In the genomic region with DNA sequence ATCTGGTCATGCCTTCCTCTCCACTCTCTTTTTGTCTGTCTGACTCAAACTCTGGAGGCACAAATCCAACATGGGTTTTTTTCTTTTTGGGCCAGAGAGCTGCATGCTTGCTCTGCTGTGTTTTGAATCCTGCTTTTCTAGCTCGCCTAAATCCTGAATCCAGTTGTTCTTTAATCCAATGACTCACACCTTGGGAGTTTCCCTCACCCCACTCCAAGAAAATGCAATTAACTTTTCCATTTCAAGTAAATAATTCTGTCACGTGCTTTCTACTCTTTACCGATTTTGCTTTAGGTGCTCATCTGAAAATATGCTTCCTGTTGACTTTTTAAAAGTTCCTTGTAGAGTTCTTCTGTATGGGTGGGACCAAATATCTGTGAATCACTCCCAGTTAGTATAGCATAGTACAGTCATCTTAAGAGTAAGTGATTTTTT, we compare ENCODE assay signal across 8 cellular contexts. TPM values are rescaled to one million over a fixed set of nuclear protein-coding genes. Genes with fewer than 3 reads are reported as not detected.
DNase-seq lines count a peak whose midpoint lies in the region; ATAC-seq and TF ChIP-seq lines count a peak whose summit lies in the region.

No MANE protein-coding gene starts in this region.

- 12 to 17% methylated on average over 3 of the region's 3 CpGs for WGBS in upper lobe of left lung, 2 donors

- peak overlapping the region in 3 of 4 donors; percentile 13 to 42 (median 24) for H3K27ac ChIP-seq in upper lobe of left lung

- TF ChIP-seq EP300 in Ishikawa (IDR thresholded peaks at IDR 0.05; ENCODE audit: borderline replicate concordance) (no peak), upper lobe of left lung (IDR thresholded peaks at IDR 0.05) (peak in 1 of 4 donors; percentile 53)

- TF ChIP-seq CTCF in upper lobe of left lung (IDR thresholded peaks at IDR 0.05), result no peak

- H3K4me1 ChIP-seq in upper lobe of left lung, result peaks cover 11 to 32% (median 29%) of the 10 kb centered on the region in 4 donors

- ATAC-seq in left lobe of liver (peak; percentile 40), upper lobe of left lung (ENCODE audit: low FRiP score in 2 of 2) (peak; percentile 75 to 86), GM21825 (IDR thresholded peaks at IDR 0.05; ENCODE audit: unreplicated experiment) (no peak)

- no peak overlapping the region for H3K4me3 ChIP-seq in upper lobe of left lung

- no peaks in the 10 kb centered on the region for H3K36me3 ChIP-seq in upper lobe of left lung

- H3K27me3 ChIP-seq in upper lobe of left lung, result no peaks in the 10 kb centered on the region

- TF ChIP-seq POLR2A in upper lobe of left lung (IDR thresholded peaks at IDR 0.05), result no peak

- H3K9me3 ChIP-seq in upper lobe of left lung, result no peaks in the 10 kb centered on the region

- DNase-seq in AG20443 (ENCODE audit: low spot score), result peak; percentile 79
- DNase-seq in brain pericyte (ENCODE audit: low read depth, low spot score), result peak; percentile 10
- DNase-seq in left lobe of liver (ENCODE audit: low spot score), result no peak
- peak in 1 of 2 donors; percentile 36 for DNase-seq in upper lobe of left lung
- no peak for DNase-seq in cerebellum (ENCODE audit: low spot score)
- no peak for DNase-seq in DMS153 treated with DMSO at 0.1 percent for 48 hours (lab: John Stamatoyannopoulos, UW; ENCODE audit: unreplicated experiment)

- TF ChIP-seq RAD21 in Ishikawa (IDR thresholded peaks at IDR 0.05; ENCODE audit: low read depth), result no peak

TF ChIP-seq in Ishikawa, 13 proteins besides CTCF, POLR2A, EP300 and RAD21:
- TF ChIP-seq, protein P1, sequence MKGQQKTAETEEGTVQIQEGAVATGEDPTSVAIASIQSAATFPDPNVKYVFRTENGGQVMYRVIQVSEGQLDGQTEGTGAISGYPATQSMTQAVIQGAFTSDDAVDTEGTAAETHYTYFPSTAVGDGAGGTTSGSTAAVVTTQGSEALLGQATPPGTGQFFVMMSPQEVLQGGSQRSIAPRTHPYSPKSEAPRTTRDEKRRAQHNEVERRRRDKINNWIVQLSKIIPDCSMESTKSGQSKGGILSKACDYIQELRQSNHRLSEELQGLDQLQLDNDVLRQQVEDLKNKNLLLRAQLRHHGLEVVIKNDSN (IDR thresholded peaks at IDR 0.05), result peak; percentile 80
- TF ChIP-seq TEAD4 (IDR thresholded peaks at IDR 0.05), result peak; percentile 38; the same call in 1 of the 2 replicates
- peak; percentile 51 for TF ChIP-seq NFIC (IDR thresholded peaks at IDR 0.05)
- TF ChIP-seq TCF12 (IDR thresholded peaks at IDR 0.05; ENCODE audit: low read depth), result peak; percentile 47; the same call in 1 of the 2 replicates
- TF ChIP-seq, protein P2, sequence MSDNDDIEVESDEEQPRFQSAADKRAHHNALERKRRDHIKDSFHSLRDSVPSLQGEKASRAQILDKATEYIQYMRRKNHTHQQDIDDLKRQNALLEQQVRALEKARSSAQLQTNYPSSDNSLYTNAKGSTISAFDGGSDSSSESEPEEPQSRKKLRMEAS (IDR thresholded peaks at IDR 0.05), result peak; percentile 57
- TF ChIP-seq ZBTB7A (IDR thresholded peaks at IDR 0.05; ENCODE audit: low read depth), result no peak
- TF ChIP-seq EGR1 (IDR thresholded peaks at IDR 0.05), result no peak
- peak; percentile 42; the same call in 1 of the 2 replicates for TF ChIP-seq FOXM1 (IDR thresholded peaks at IDR 0.05; ENCODE audit: borderline replicate concordance, low read depth)

RNA-seq across cellular contexts. Expression of a gene that starts 47.6 kb away (rescaled TPM):
- total RNA-seq in left lobe of liver (29.2 TPM), upper lobe of left lung (100 to 1,000 TPM in 1 of 6 donors, 10 to 100 TPM in 5; 53.4 to 104 (median 68.4) TPM), cerebellum (70.3 TPM)

Comparison
In these comparisons a context has a peak if more than half of its experiments do, and no peak if none do; other contexts are left out.
1. DNase-seq: peak in AG20443 (single experiment) and brain pericyte (single experiment); none in left lobe of liver (single experiment), cerebellum (single experiment) and DMS153 treated with DMSO at 0.1 percent for 48 hours (single experiment).